Comparison of ENCODE assay signal across 20 cellular contexts in the genomic region with DNA sequence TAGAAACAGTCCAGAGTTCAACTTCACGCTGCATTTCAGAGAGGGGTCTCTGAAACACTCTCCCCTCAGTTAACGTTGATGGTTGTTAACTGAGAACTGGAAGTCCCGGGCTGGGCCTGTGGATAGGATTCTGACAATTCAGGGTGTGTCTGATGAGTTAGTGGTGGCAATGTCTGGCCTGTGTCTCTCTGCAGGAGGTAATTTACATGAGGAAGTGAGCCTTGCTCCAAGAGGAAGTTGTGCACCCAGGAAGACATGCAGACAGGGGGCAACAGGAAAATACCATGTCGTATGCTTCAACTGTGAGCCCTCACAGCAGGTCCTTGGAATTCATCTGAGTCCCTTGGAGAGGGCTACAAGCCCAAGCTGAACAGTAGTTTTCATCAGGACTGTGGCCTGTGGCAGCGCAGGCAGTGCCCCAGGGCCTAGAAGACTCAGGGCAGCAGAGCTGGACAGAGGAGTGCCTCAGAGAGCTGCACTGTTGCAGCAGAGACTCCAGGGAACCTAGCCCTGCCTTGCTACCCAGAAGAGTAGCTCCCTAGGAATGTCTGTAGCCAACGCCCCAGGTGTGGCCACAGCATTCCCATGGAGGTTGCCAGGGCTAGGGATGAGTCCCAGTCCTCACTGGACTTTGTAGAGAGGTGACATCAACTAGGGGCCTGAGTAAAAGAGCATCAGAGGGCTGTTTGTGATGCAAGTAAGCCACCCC.
A peak's percentile ranks its signal among the peaks of the same experiment; 100 is the strongest.
DNase-seq lines count a peak whose midpoint lies in the region; ATAC-seq and TF ChIP-seq lines count a peak whose summit lies in the region.
"Had no signal": no experiment of that assay in that cellular context is flagged by ENCODE, and none has a peak within 500 bp of the region (broad histone marks: within the 10 kb centered on the region; RNA-seq: fewer than 3 reads in every experiment).

No MANE protein-coding gene starts in this region.

- no peaks in the 10 kb centered on the region for H3K9me3 ChIP-seq in breast epithelium
- H3K9me3 ChIP-seq: lower lobe of right lung, right atrium auricular region, SJSA1, thoracic aorta had no signal

- no peak overlapping the region for H3K27ac Mint-ChIP-seq in MCF 10A (ENCODE audit: low read depth, unreplicated experiment)
- H3K27ac Mint-ChIP-seq in activated CD8-positive, alpha-beta memory T cell treated with anti-CD3 and anti-CD28 coated beads, Interleukin-2, amount 10 ng/mL, durations not matched to agents 7 days and 5 days: no peak overlapping the region
- H3K27ac Mint-ChIP-seq: activated CD4-positive, alpha-beta memory T cell treated with anti-CD3 and anti-CD28 coated beads, Interleukin-2, amount 10 ng/mL, durations not matched to agents 7 days and 5 days; neural progenitor cell had no signal

- CTCF ChIA-PET in MCF 10A (lab: Yijun Ruan, JAX): interaction anchor here (0.5 kb wide), 1 partner anchor 57 kb away, joined by 5 read pairs; no protein-coding TSS in a partner anchor
- CTCF ChIA-PET in activated CD8-positive, alpha-beta memory T cell treated with anti-CD3 and anti-CD28 coated beads, Interleukin-2, amount 10 ng/mL, durations not matched to agents 7 days and 5 days (lab: Charles Lee): no interaction called here

- no peaks in the 10 kb centered on the region for H3K36me3 Mint-ChIP-seq in MCF 10A (ENCODE audit: insufficient read depth, unreplicated experiment)
- no peaks in the 10 kb centered on the region for H3K36me3 Mint-ChIP-seq in activated CD8-positive, alpha-beta memory T cell treated with anti-CD3 and anti-CD28 coated beads, Interleukin-2, amount 10 ng/mL, durations not matched to agents 7 days and 5 days
- H3K36me3 Mint-ChIP-seq: neural progenitor cell had no signal

- H3K27ac ChIP-seq in breast epithelium (no peak overlapping the region), brain microvascular endothelial cell (no peak overlapping the region)
- H3K27ac ChIP-seq: lower lobe of right lung, neural progenitor cell, right atrium auricular region, SJSA1 had no signal

- no peak for TF ChIP-seq POLR2A in breast epithelium (IDR thresholded peaks at IDR 0.05)

- no peak overlapping the region for H3K4me3 Mint-ChIP-seq in MCF 10A (ENCODE audit: unreplicated experiment)
- no peak overlapping the region for H3K4me3 Mint-ChIP-seq in activated CD8-positive, alpha-beta memory T cell treated with anti-CD3 and anti-CD28 coated beads, Interleukin-2, amount 10 ng/mL, durations not matched to agents 7 days and 5 days
- H3K4me3 Mint-ChIP-seq: activated CD4-positive, alpha-beta memory T cell treated with anti-CD3 and anti-CD28 coated beads, Interleukin-2, amount 10 ng/mL, durations not matched to agents 7 days and 5 days; central memory CD8-positive, alpha-beta T cell; neural progenitor cell had no signal

- H3K27me3 ChIP-seq in breast epithelium: no peaks in the 10 kb centered on the region
- H3K27me3 ChIP-seq in brain microvascular endothelial cell (replicated peaks): no peaks in the 10 kb centered on the region
- H3K27me3 ChIP-seq: neural progenitor cell, right atrium auricular region, SJSA1 had no signal

- intact Hi-C loops in MCF 10A (cut with micrococcal nuclease): no loop called here
- intact Hi-C loops in breast epithelium (cut with DNase I; ENCODE audit: low total_unique reads): no loop called here

- H3K4me1 ChIP-seq in breast epithelium: no peaks in the 10 kb centered on the region
- H3K4me1 ChIP-seq: lower lobe of right lung, neural progenitor cell, SJSA1 had no signal

- ATAC-seq in HG02840 (IDR thresholded peaks at IDR 0.05; ENCODE audit: low FRiP score, unreplicated experiment): no peak
- ATAC-seq in activated CD8-positive, alpha-beta memory T cell treated with anti-CD3 and anti-CD28 coated beads, Interleukin-2, amount 10 ng/mL, durations not matched to agents 7 days and 5 days: no peak

- H3K4me1 Mint-ChIP-seq in MCF 10A (ENCODE audit: insufficient read depth, unreplicated experiment): peaks cover 6% of the 10 kb centered on the region
- no peaks in the 10 kb centered on the region for H3K4me1 Mint-ChIP-seq in activated CD8-positive, alpha-beta memory T cell treated with anti-CD3 and anti-CD28 coated beads, Interleukin-2, amount 10 ng/mL, durations not matched to agents 7 days and 5 days
- H3K4me1 Mint-ChIP-seq: activated CD4-positive, alpha-beta memory T cell treated with anti-CD3 and anti-CD28 coated beads, Interleukin-2, amount 10 ng/mL, durations not matched to agents 7 days and 5 days; central memory CD8-positive, alpha-beta T cell; neural progenitor cell had no signal

- POLR2A ChIA-PET in MCF 10A (lab: Yijun Ruan, JAX): no interaction called here

- DNase-seq in MCF 10A (ENCODE audit: unreplicated experiment) (peak; percentile 22), breast epithelium (ENCODE audit: low spot score in 2 of 2) (no peak), SW480 (ENCODE audit: low spot score) (peak; percentile 39), medulla oblongata (ENCODE audit: extremely low spot score) (peak; percentile 16), brain microvascular endothelial cell (no peak), T1000 (lab: John Stamatoyannopoulos, UW) (no peak)
- DNase-seq in activated CD8-positive, alpha-beta memory T cell treated with anti-CD3 and anti-CD28 coated beads, Interleukin-2, amount 10 ng/mL, durations not matched to agents 7 days and 5 days: no peak
- DNase-seq: 8988T; activated CD4-positive, alpha-beta memory T cell treated with anti-CD3 and anti-CD28 coated beads, Interleukin-2, amount 10 ng/mL, durations not matched to agents 7 days and 5 days; foreskin melanocyte; IMR-90; lower lobe of right lung; NCI-H1417; NCI-H2227 treated with DMSO at 0.1 percent for 48 hours had no signal

- in situ Hi-C loops in brain microvascular endothelial cell (cut with HindIII; ENCODE audit: low pct_ligation_motif_present, low sequenced_read_pairs): no loop called here

- H3K9me3 Mint-ChIP-seq in MCF 10A (ENCODE audit: unreplicated experiment): no peaks in the 10 kb centered on the region
- H3K9me3 Mint-ChIP-seq in activated CD8-positive, alpha-beta memory T cell treated with anti-CD3 and anti-CD28 coated beads, Interleukin-2, amount 10 ng/mL, durations not matched to agents 7 days and 5 days (ENCODE audit: low read depth): no peaks in the 10 kb centered on the region
- H3K9me3 Mint-ChIP-seq: activated CD4-positive, alpha-beta memory T cell treated with anti-CD3 and anti-CD28 coated beads, Interleukin-2, amount 10 ng/mL, durations not matched to agents 7 days and 5 days; central memory CD8-positive, alpha-beta T cell had no signal

- H3K27me3 Mint-ChIP-seq in MCF 10A (ENCODE audit: insufficient read depth, unreplicated experiment): no peaks in the 10 kb centered on the region
- H3K27me3 Mint-ChIP-seq in activated CD8-positive, alpha-beta memory T cell treated with anti-CD3 and anti-CD28 coated beads, Interleukin-2, amount 10 ng/mL, durations not matched to agents 7 days and 5 days: no peaks in the 10 kb centered on the region

- no peak overlapping the region for H3K4me3 ChIP-seq in breast epithelium
- no peak overlapping the region for H3K4me3 ChIP-seq in brain microvascular endothelial cell (ENCODE audit: low read depth, low read length)
- H3K4me3 ChIP-seq: lower lobe of right lung, neural progenitor cell, right atrium auricular region, SJSA1, thoracic aorta had no signal

- TF ChIP-seq CTCF in MCF 10A (IDR thresholded peaks at IDR 0.05; ENCODE audit: unreplicated experiment) (no peak), breast epithelium (IDR thresholded peaks at IDR 0.05) (no peak), brain microvascular endothelial cell (IDR thresholded peaks at IDR 0.05; ENCODE audit: low read depth, low read length, missing control alignments) (no peak)

- no peaks in the 10 kb centered on the region for H3K36me3 ChIP-seq in breast epithelium
- H3K36me3 ChIP-seq in brain microvascular endothelial cell (replicated peaks): no peaks in the 10 kb centered on the region
- H3K36me3 ChIP-seq: lower lobe of right lung, neural progenitor cell, right atrium auricular region, SJSA1, thoracic aorta had no signal

- no TSS peak for BruUV-seq in MCF 10A (replicated peaks; lab: Mats Ljungman, UMichigan)

Comparison
In these comparisons a context has a peak if more than half of its experiments do, and no peak if none do; other contexts are left out.
1. DNase-seq: peak in MCF 10A (single experiment), SW480 (single experiment) and medulla oblongata (single experiment); none in breast epithelium (0 of 2), activated CD8-positive, alpha-beta memory T cell treated with anti-CD3 and anti-CD28 coated beads, Interleukin-2, amount 10 ng/mL, durations not matched to agents 7 days and 5 days (single experiment), brain microvascular endothelial cell (single experiment) and T1000 (single experiment).